In the genomic region with DNA sequence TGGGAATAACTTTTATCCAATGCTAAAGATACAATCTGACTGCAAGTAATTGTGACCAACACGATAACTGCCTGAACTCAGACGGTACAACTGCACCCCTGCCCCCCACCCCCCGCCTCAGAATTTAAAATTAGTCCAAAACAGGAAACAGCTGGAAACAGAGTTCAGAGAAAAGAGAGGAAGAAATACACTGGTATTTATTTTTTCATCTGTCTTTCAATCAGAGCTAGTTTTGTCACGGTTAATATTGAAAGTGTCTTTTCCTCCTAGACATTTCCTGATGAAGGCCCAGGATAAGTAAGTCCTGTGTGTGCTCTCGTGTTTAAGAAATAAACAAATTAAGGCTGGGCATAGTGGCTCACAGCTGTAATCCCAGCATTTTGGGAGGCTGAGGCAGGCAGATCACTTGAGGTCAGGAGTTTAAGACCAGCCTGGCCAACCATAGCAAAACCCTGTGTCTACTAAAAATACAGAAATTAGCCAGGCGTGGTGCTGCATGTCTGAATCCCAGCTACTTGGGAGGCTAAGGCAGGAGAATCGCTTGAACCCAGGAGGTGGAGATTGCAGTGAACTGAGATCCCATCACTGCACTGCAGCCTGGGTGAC, we compare ENCODE assay signal across 9 cellular contexts. TPM values are rescaled to one million over a fixed set of nuclear protein-coding genes. Genes with fewer than 3 reads are reported as not detected.
DNase-seq lines count a peak whose midpoint lies in the region; ATAC-seq and TF ChIP-seq lines count a peak whose summit lies in the region.
"Had no signal": no experiment of that assay in that cellular context is flagged by ENCODE, and none has a peak within 500 bp of the region (broad histone marks: within the 10 kb centered on the region; RNA-seq: fewer than 3 reads in every experiment).

No MANE protein-coding gene starts in this region.

- no peak for ATAC-seq in effector memory CD8-positive, alpha-beta T cell (replicated peaks)
- no peak for ATAC-seq in psoas muscle

- no peak overlapping the region for H3K4me2 ChIP-seq in neural progenitor cell

- H3K4me1 ChIP-seq in psoas muscle (peaks cover 82% of the 10 kb centered on the region), neural progenitor cell (peaks cover 7% of the 10 kb centered on the region)

- no peak overlapping the region for H3K9ac ChIP-seq in neural progenitor cell

- H3F3A ChIP-seq in neural progenitor cell (ENCODE audit: low read depth) = no peaks in the 10 kb centered on the region

- H3K4me3 ChIP-seq in psoas muscle = no peak overlapping the region
- H3K4me3 ChIP-seq in neural progenitor cell = no peak overlapping the region

- peak overlapping the region; percentile 84 to 92 for H3K27ac Mint-ChIP-seq in effector memory CD8-positive, alpha-beta T cell
- no peak overlapping the region for H3K27ac Mint-ChIP-seq in neural progenitor cell

- intact Hi-C loops in psoas muscle (cut with DNase I) = loop anchor here (2.0 to 5.0 kb wide), 2 partner anchors 18 to 34 kb away; no protein-coding TSS in a partner anchor

- peaks cover 46 to 55% of the 10 kb centered on the region in 2 donors for H3K4me1 Mint-ChIP-seq in effector memory CD8-positive, alpha-beta T cell (ENCODE audit: low read depth in 2 of 2)
- peaks cover 41% of the 10 kb centered on the region for H3K4me1 Mint-ChIP-seq in neural progenitor cell

- WGBS in psoas muscle, 3 donors = 40 to 50% (median 42%) methylated on average over 7 of the region's 7 CpGs

- no peaks in the 10 kb centered on the region for H3K27me3 ChIP-seq in psoas muscle (ENCODE audit: insufficient read depth in 3 of 3, low read length in 2 of 3)
- no peaks in the 10 kb centered on the region for H3K27me3 ChIP-seq in neural progenitor cell

- no peaks in the 10 kb centered on the region for H3K9me3 Mint-ChIP-seq in effector memory CD8-positive, alpha-beta T cell
- H3K9me3 Mint-ChIP-seq in neural progenitor cell = peaks cover 2% of the 10 kb centered on the region

- H3K4me3 Mint-ChIP-seq in effector memory CD8-positive, alpha-beta T cell = peak overlapping the region; percentile 39 to 58
- no peak overlapping the region for H3K4me3 Mint-ChIP-seq in neural progenitor cell

- H3K79me2 ChIP-seq in neural progenitor cell (ENCODE audit: low read depth) = no peaks in the 10 kb centered on the region

- H3K36me3 ChIP-seq in KOPT-K1 (ENCODE audit: insufficient read depth, low read length) = peaks cover 12% of the 10 kb centered on the region; the same call in 1 of the 2 replicates
- no peaks in the 10 kb centered on the region for H3K36me3 ChIP-seq in psoas muscle (ENCODE audit: insufficient read depth in 1 of 2, low read depth in 1 of 2)
- H3K36me3 ChIP-seq in neural progenitor cell = no peaks in the 10 kb centered on the region

- H3K27ac ChIP-seq in KOPT-K1 (ENCODE audit: low read depth, low read length, poor library complexity, severe bottlenecking) (peak overlapping the region; percentile 76), psoas muscle (peak overlapping the region; percentile 89), neural progenitor cell (no peak overlapping the region)

- H2AFZ ChIP-seq in neural progenitor cell (replicated peaks) = no peak overlapping the region

- peak; percentile 28 for DNase-seq in GDM1 (lab: John Stamatoyannopoulos, UW)
- DNase-seq in effector memory CD8-positive, alpha-beta T cell = no peak
- peak in 1 of 2 donors; percentile 2 for DNase-seq in psoas muscle
- DNase-seq in NCI-H226 = no peak
- DNase-seq in neural progenitor cell (ENCODE audit: low spot score) = no peak
- DNase-seq in stimulated activated naive CD4-positive, alpha-beta T cell treated with Interleukin-2 at 50 U/mL for 16 hours (lab: John Stamatoyannopoulos, UW) = no peak
- DNase-seq in DMS153 (lab: John Stamatoyannopoulos, UW) = no peak
- DNase-seq: NCI-H345 had no signal

- peaks cover 24% of the 10 kb centered on the region for H3K36me3 Mint-ChIP-seq in effector memory CD8-positive, alpha-beta T cell (ENCODE audit: insufficient read depth)
- no peaks in the 10 kb centered on the region for H3K36me3 Mint-ChIP-seq in neural progenitor cell

- TF ChIP-seq CTCF in psoas muscle (IDR thresholded peaks at IDR 0.05) = no peak
- TF ChIP-seq CTCF in neural progenitor cell (IDR thresholded peaks at IDR 0.05) = no peak

- H3K27me3 Mint-ChIP-seq in effector memory CD8-positive, alpha-beta T cell = no peaks in the 10 kb centered on the region
- peaks cover 8% of the 10 kb centered on the region for H3K27me3 Mint-ChIP-seq in neural progenitor cell (ENCODE audit: insufficient read depth, low read depth)

- H4K20me1 ChIP-seq in neural progenitor cell (ENCODE audit: low read depth) = no peaks in the 10 kb centered on the region

- H3K9me3 ChIP-seq in KOPT-K1 (ENCODE audit: insufficient read depth, low read length, poor library complexity, severe bottlenecking) (no peaks in the 10 kb centered on the region), psoas muscle (no peaks in the 10 kb centered on the region), neural progenitor cell (ENCODE audit: low read depth) (no peaks in the 10 kb centered on the region)

RNA-seq across cellular contexts. Expression of gene ACSS1, which starts 21.5 kb away (rescaled TPM):
- total RNA-seq in psoas muscle (10 to 100 TPM; 16.8 to 53.3 (median 39.0) TPM), neural progenitor cell (ENCODE audit: low replicate concordance) (not detected in 2 replicates)
- polyA plus RNA-seq in psoas muscle = 10 to 100 TPM in 2 of 3 donors, 1 to 10 TPM in 1; 8.8 to 15.1 (median 12.2) TPM

RNA-seq across cellular contexts. Expression of gene APMAP, which starts 43.9 kb away (rescaled TPM):
- total RNA-seq in psoas muscle (10 to 100 TPM; 19.9 to 44.5 (median 24.2) TPM), neural progenitor cell (ENCODE audit: low replicate concordance) (71.7 and 88.0 TPM in 2 replicates)
- polyA plus RNA-seq in psoas muscle = 10 to 100 TPM; 25.5 to 31.2 (median 30.3) TPM

RNA-seq across cellular contexts. Expression of gene VSX1, which starts 45.5 kb away (rescaled TPM):
- under 1 TPM in 3 of 4 donors, not detected in 1; 0.41 to 0.52 (median 0.48) TPM for total RNA-seq in psoas muscle
- polyA plus RNA-seq in psoas muscle = under 1 TPM; 0.04 to 0.07 (median 0.05) TPM
- not detected in 2 replicates for total RNA-seq in neural progenitor cell (ENCODE audit: low replicate concordance)

Comparison
In these comparisons a context has a peak if more than half of its experiments do, and no peak if none do; other contexts are left out.
1. RNA of gene ACSS1, which starts 21.5 kb away (total RNA-seq): 16.8 to 53.3 TPM in psoas muscle; not detected in neural progenitor cell; every median in the first group is over 10 times any median in the second.